18 cellular contexts compared by ENCODE assay signal in the genomic region with DNA sequence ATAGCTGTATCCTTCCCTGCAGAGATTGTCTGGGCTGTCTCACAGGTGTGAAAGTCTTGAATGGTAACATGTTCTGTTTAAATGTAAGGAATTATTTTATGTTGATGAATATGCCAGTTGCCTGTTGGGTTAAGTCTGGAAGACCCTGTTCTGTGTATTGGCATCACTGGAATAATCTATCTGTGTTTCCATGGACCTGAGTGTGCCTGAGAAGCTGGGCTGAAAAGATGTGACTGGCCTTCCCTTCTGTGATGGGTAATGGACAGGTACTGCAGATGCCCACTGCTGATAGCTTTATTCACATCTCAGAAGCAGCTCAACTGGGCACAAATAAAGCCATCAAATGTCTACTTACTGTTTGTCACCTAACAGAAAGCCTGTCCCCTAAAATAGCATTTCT.
DNase-seq lines count a peak whose midpoint lies in the region; ATAC-seq and TF ChIP-seq lines count a peak whose summit lies in the region.
"Had no signal": no experiment of that assay in that cellular context is flagged by ENCODE, and none has a peak within 500 bp of the region (broad histone marks: within the 10 kb centered on the region; RNA-seq: fewer than 3 reads in every experiment).

No MANE protein-coding gene starts in this region.

- no peak for ATAC-seq in HG02885 (IDR thresholded peaks at IDR 0.05; ENCODE audit: poor library complexity, unreplicated experiment)
- ATAC-seq: CD8-positive, alpha-beta T cell; GM23338; HCT116 had no signal

- intact Hi-C loops in CD14-positive monocyte (cut with micrococcal nuclease) = no loop called here
- intact Hi-C loops in Calu3 (cut with micrococcal nuclease; ENCODE audit: unreplicated experiment) = no loop called here

- CTCF ChIA-PET in Calu3 (lab: Charles Lee) = no interaction called here

- BruUV-seq in Calu3 (replicated peaks; lab: Mats Ljungman, UMichigan) = no TSS peak

- H3K9me3 Mint-ChIP-seq in CD14-positive monocyte = peaks cover 0 to 1% (median 0%) of the 10 kb centered on the region in 7 donors
- no peaks in the 10 kb centered on the region for H3K9me3 Mint-ChIP-seq in Calu3 (ENCODE audit: low read depth, unreplicated experiment)
- H3K9me3 Mint-ChIP-seq: CD8-positive, alpha-beta T cell; HFFc6 had no signal

- H3K4me3 ChIP-seq in neutrophil (ENCODE audit: low read depth in 1 of 2, low read length in 1 of 2) = no peak overlapping the region
- H3K4me3 ChIP-seq: GM23338 had no signal

- H3K27ac Mint-ChIP-seq in CD14-positive monocyte (peak overlapping the region in 4 of 7 donors; percentile 46 to 66 (median 50)), Calu3 (ENCODE audit: unreplicated experiment) (peak overlapping the region; percentile 54)
- H3K27ac Mint-ChIP-seq: CD8-positive, alpha-beta T cell; GM23338; HFFc6 had no signal

- no peak for DNase-seq in CD14-positive monocyte (ENCODE audit: low spot score)
- DNase-seq in Calu3 = no peak
- no peak for DNase-seq in NCI-H510A (lab: John Stamatoyannopoulos, UW)
- DNase-seq in DMS114 treated with DMSO at 0.1 percent for 48 hours (lab: John Stamatoyannopoulos, UW; ENCODE audit: unreplicated experiment) = no peak
- DNase-seq: C1 segment of cervical spinal cord; Caco-2; CD4-positive, CD25-positive, alpha-beta regulatory T cell; CD8-positive, alpha-beta T cell; DMS 273 treated with DMSO at 0.1 percent for 48 hours; DMS53; DMS79 treated with DMSO at 0.1 percent for 48 hours; GF-D8; H9; HFFc6 had no signal

- H3K27me3 ChIP-seq in neutrophil = no peaks in the 10 kb centered on the region

- peak overlapping the region; percentile 42 for H3K27ac ChIP-seq in neutrophil

- peaks cover 20 to 38% of the 10 kb centered on the region in 2 donors for H3K36me3 Mint-ChIP-seq in CD14-positive monocyte
- H3K36me3 Mint-ChIP-seq in Calu3 (ENCODE audit: insufficient read depth, unreplicated experiment) = peaks cover 87% of the 10 kb centered on the region

- peaks cover 7 to 9% of the 10 kb centered on the region in 2 experiments for H3K4me1 ChIP-seq in neutrophil (ENCODE audit: control insufficient read depth in 1 of 2, insufficient read depth in 1 of 2, low read depth in 1 of 2, low read length in 1 of 2)
- H3K4me1 ChIP-seq: Caco-2 had no signal

- H3K27me3 Mint-ChIP-seq in CD14-positive monocyte (ENCODE audit: low read depth in 3 of 3) (no peaks in the 10 kb centered on the region), Calu3 (ENCODE audit: unreplicated experiment) (no peaks in the 10 kb centered on the region)
- H3K27me3 Mint-ChIP-seq: CD4-positive, CD25-positive, alpha-beta regulatory T cell had no signal

- H3K4me1 Mint-ChIP-seq in CD14-positive monocyte = peaks cover 14% of the 10 kb centered on the region
- H3K4me1 Mint-ChIP-seq in Calu3 (ENCODE audit: low read depth, unreplicated experiment) = peaks cover 61% of the 10 kb centered on the region

- no peaks in the 10 kb centered on the region for H3K9me3 ChIP-seq in neutrophil
- H3K9me3 ChIP-seq: Caco-2 had no signal

- no peak overlapping the region for H3K4me3 Mint-ChIP-seq in CD14-positive monocyte
- no peak overlapping the region for H3K4me3 Mint-ChIP-seq in Calu3 (ENCODE audit: low read depth, unreplicated experiment)
- H3K4me3 Mint-ChIP-seq: CD4-positive, CD25-positive, alpha-beta regulatory T cell; CD8-positive, alpha-beta T cell; GM23338; H9; HFFc6 had no signal

- no peaks in the 10 kb centered on the region for H3K36me3 ChIP-seq in neutrophil

- TF ChIP-seq CTCF in CD14-positive monocyte (IDR thresholded peaks at IDR 0.05) (no peak), Calu3 (IDR thresholded peaks at IDR 0.05; ENCODE audit: unreplicated experiment) (no peak), neutrophil (IDR thresholded peaks at IDR 0.05) (no peak)
